Comparison of ENCODE assay signal across 8 cellular contexts in genomic region chr13:98507060-98507797, GRCh38.
DNase-seq lines count a peak whose midpoint lies in the region; ATAC-seq, FAIRE-seq and TF ChIP-seq lines count a peak whose summit lies in the region.

No MANE protein-coding gene starts in this region.

- H3K4me1 Mint-ChIP-seq in H9, result peaks cover 53 to 69% of the 10 kb centered on the region in 2 experiments

- no peak for FAIRE-seq in HTR-8/SVneo (lab: Jason Lieb, UNC)

- H4K8ac ChIP-seq in H9 (replicated peaks; ENCODE audit: insufficient read length, low read depth, low read length), result no peak overlapping the region

- H3K79me2 ChIP-seq in H9 (ENCODE audit: insufficient read depth, low read length), result peaks cover 29% of the 10 kb centered on the region

- H3K9me3 ChIP-seq in H9 (ENCODE audit: control insufficient read depth, low read depth, low read length) (no peaks in the 10 kb centered on the region), muscle layer of duodenum (ENCODE audit: control insufficient read depth in 1 of 2, low read length in 2 of 2) (no peaks in the 10 kb centered on the region)

- H3K18ac ChIP-seq in H9 (ENCODE audit: insufficient read length, low read depth, low read length), result no peak overlapping the region

- no peaks in the 10 kb centered on the region for H4K20me1 ChIP-seq in H9 (ENCODE audit: control insufficient read depth, insufficient read depth, insufficient read length)

- H3K56ac ChIP-seq in H9 (ENCODE audit: insufficient read length, low read depth, low read length), result no peak overlapping the region

- H3K79me1 ChIP-seq in H9 (ENCODE audit: insufficient read depth, low read depth, low read length, poor library complexity, severe bottlenecking), result peaks cover 21% of the 10 kb centered on the region

- no peaks in the 10 kb centered on the region for H3K9me3 Mint-ChIP-seq in H9

- no peak for ATAC-seq in GM21367 (IDR thresholded peaks at IDR 0.05; ENCODE audit: unreplicated experiment)
- no peak for ATAC-seq in GM21786 (IDR thresholded peaks at IDR 0.05; ENCODE audit: unreplicated experiment)
- no peak for ATAC-seq in GM21825 (IDR thresholded peaks at IDR 0.05; ENCODE audit: unreplicated experiment)

- H4K91ac ChIP-seq in H9 (ENCODE audit: insufficient read length, low read depth, low read length), result no peak overlapping the region

- H3K27ac ChIP-seq in H9 (ENCODE audit: insufficient read length, low read depth, low read length), result no peak overlapping the region
- H3K27ac ChIP-seq in muscle layer of duodenum (ENCODE audit: low read length), result peak overlapping the region; percentile 26

- TF ChIP-seq CTCF in H9 (conservative IDR thresholded peaks at IDR 0.05) (no peak), epithelial cell of esophagus (IDR thresholded peaks at IDR 0.05; ENCODE audit: insufficient read depth, low read depth, low read length, missing control alignments) (no peak)

- peak overlapping the region in 2 of 3 experiments; percentile 71 to 85; a peak in 5 of 7 replicates for H3K27ac Mint-ChIP-seq in H9

- H3K27me3 ChIP-seq in H9 (ENCODE audit: insufficient read depth, low read length) (no peaks in the 10 kb centered on the region), muscle layer of duodenum (ENCODE audit: low read depth, low read length) (no peaks in the 10 kb centered on the region)

- H3K4me2 ChIP-seq in H9 (ENCODE audit: insufficient read depth, insufficient read length, low read length), result no peak overlapping the region

- H3K23ac ChIP-seq in H9 (ENCODE audit: insufficient read length, low read depth, low read length), result no peak overlapping the region

- peaks cover 10% of the 10 kb centered on the region; the same call in 1 of the 2 replicates for H3K4me1 ChIP-seq in H9 (ENCODE audit: insufficient read depth, low read length)
- peaks cover 36 to 58% of the 10 kb centered on the region in 2 donors for H3K4me1 ChIP-seq in muscle layer of duodenum (ENCODE audit: control insufficient read depth in 1 of 2, insufficient read depth in 2 of 2, low read length in 2 of 2)

- H2BK12ac ChIP-seq in H9 (ENCODE audit: insufficient read length, low read depth, low read length), result no peak overlapping the region

- H3K4ac ChIP-seq in H9 (ENCODE audit: low read depth, low read length), result no peak overlapping the region

- DNase-seq in H9 (no peak), NCI-H69 (lab: John Stamatoyannopoulos, UW) (peak; percentile 94), epithelial cell of esophagus (ENCODE audit: low read depth) (peak; percentile 77), HTR-8/SVneo (ENCODE audit: insufficient read length, low spot score) (no peak)

- no peak overlapping the region for H3T11ph ChIP-seq in H9 (ENCODE audit: low read length)

- no peak overlapping the region for H3K9ac ChIP-seq in H9 (ENCODE audit: extremely low read depth, insufficient read length, low read length)

- H4K5ac ChIP-seq in H9 (ENCODE audit: insufficient read length, low read depth, low read length), result no peak overlapping the region

- H2AFZ ChIP-seq in H9 (ENCODE audit: low read length), result no peak overlapping the region

- no peaks in the 10 kb centered on the region for H3K36me3 ChIP-seq in muscle layer of duodenum (ENCODE audit: control insufficient read depth in 1 of 2, insufficient read depth in 2 of 2, low read length in 2 of 2)

- WGBS in H9 (ENCODE audit: extremely low coverage, insufficient read length, low lambda C conversion rate), result no CpG with 5 or more reads among the region's 11 CpGs

- no peak overlapping the region for H2BK5ac ChIP-seq in H9 (ENCODE audit: insufficient read length, low read length)

- no peaks in the 10 kb centered on the region for H3K23me2 ChIP-seq in H9 (ENCODE audit: insufficient read length, low read depth, low read length, poor library complexity, severe bottlenecking)

- H3K4me3 ChIP-seq in epithelial cell of esophagus (ENCODE audit: low read length), result no peak overlapping the region
- no peak overlapping the region for H3K4me3 ChIP-seq in muscle layer of duodenum (ENCODE audit: low read depth in 1 of 2, low read length in 2 of 2)

- H3K14ac ChIP-seq in H9 (ENCODE audit: insufficient read depth, low read length), result no peak overlapping the region; the same call in 1 of the 2 replicates

- no peak overlapping the region for H3K4me3 Mint-ChIP-seq in H9

- H2BK20ac ChIP-seq in H9 (ENCODE audit: low read depth, low read length, poor library complexity, severe bottlenecking), result no peak overlapping the region

- H3K36me3 Mint-ChIP-seq in H9 (ENCODE audit: insufficient read depth in 1 of 3, low read depth in 3 of 3), result peaks cover 8 to 16% (median 10%) of the 10 kb centered on the region in 3 experiments; a peak in 5 of 7 replicates

- H2BK120ac ChIP-seq in H9 (ENCODE audit: low read depth, low read length, poor library complexity, severe bottlenecking), result no peak overlapping the region

- H3K27me3 Mint-ChIP-seq in H9 (ENCODE audit: low read depth), result no peaks in the 10 kb centered on the region

- no peak overlapping the region for H2BK15ac ChIP-seq in H9 (ENCODE audit: low read depth, low read length)

- H2AK5ac ChIP-seq in H9 (ENCODE audit: insufficient read length, low read length), result no peak overlapping the region

Comparison
In these comparisons a context has a peak if more than half of its experiments do, and no peak if none do; other contexts are left out.
1. DNase-seq: peak in NCI-H69 (single experiment) and epithelial cell of esophagus (single experiment); none in H9 (single experiment) and HTR-8/SVneo (single experiment).